In genomic region chr13:25886438-25887214, GRCh38 we compare ENCODE assay signal across 10 cellular contexts.
DNase-seq lines count a peak whose midpoint lies in the region; ATAC-seq and TF ChIP-seq lines count a peak whose summit lies in the region.
"Had no signal": no experiment of that assay in that cellular context is flagged by ENCODE, and none has a peak within 500 bp of the region (broad histone marks: within the 10 kb centered on the region; RNA-seq: fewer than 3 reads in every experiment).

No MANE protein-coding gene starts in this region.

- no peak overlapping the region for H2BK15ac ChIP-seq in IMR-90 (ENCODE audit: low read depth, low read length)

- H2BK120ac ChIP-seq in IMR-90 (ENCODE audit: low read depth, low read length) = no peak overlapping the region

- H3K18ac ChIP-seq in IMR-90 (ENCODE audit: low read depth, low read length) = no peak overlapping the region

- H3K36me3 ChIP-seq in IMR-90 (ENCODE audit: control insufficient read depth, insufficient read depth, low read length) = no peaks in the 10 kb centered on the region

- no peaks in the 10 kb centered on the region for H3K9me1 ChIP-seq in IMR-90 (ENCODE audit: insufficient read depth, low read length)

- DNase-seq in COLO829 (ENCODE audit: low spot score) (peak; percentile 65), IMR-90 (peak; percentile 44), brain pericyte (ENCODE audit: low read depth, low spot score) (peak; percentile 47), myocyte (ENCODE audit: low read depth) (peak; percentile 22), NCI-H1092 (lab: John Stamatoyannopoulos, UW) (no peak), UCSD-AML1 (lab: John Stamatoyannopoulos, UW; ENCODE audit: unreplicated experiment) (no peak), NK-92 (lab: John Stamatoyannopoulos, UW; ENCODE audit: unreplicated experiment) (no peak)
- DNase-seq: activated CD8-positive, alpha-beta memory T cell treated with anti-CD3 and anti-CD28 coated beads, Interleukin-2, amount 50 U/mL, for 4 hours; dorsolateral prefrontal cortex; SK-N-SH had no signal

- peak; percentile 57 for ATAC-seq in IMR-90 (ENCODE audit: low read depth)

- dilution Hi-C loops in IMR-90 (cut with HindIII; ENCODE audit: low sequenced_read_pairs, unreplicated experiment) = no loop called here

- TF ChIP-seq RAD21 in IMR-90 (IDR thresholded peaks at IDR 0.05; ENCODE audit: low read length) = no peak

- H3K79me1 ChIP-seq in IMR-90 (ENCODE audit: low read depth in 1 of 2, low read length in 2 of 2) = no peaks in the 10 kb centered on the region

- no peak overlapping the region for H4K5ac ChIP-seq in IMR-90 (ENCODE audit: low read depth, low read length)

- H2AK5ac ChIP-seq in IMR-90 (ENCODE audit: low read depth, low read length) = no peak overlapping the region

- TF ChIP-seq CTCF in IMR-90 (conservative IDR thresholded peaks at IDR 0.05; ENCODE audit: low read depth, low read length) = no peak

- no peak overlapping the region for H2AFZ ChIP-seq in IMR-90 (replicated peaks; ENCODE audit: low read length, poor library complexity)

- no peaks in the 10 kb centered on the region for H3K4me1 ChIP-seq in IMR-90 (ENCODE audit: control insufficient read depth, insufficient read depth, low read length)

- H4K8ac ChIP-seq in IMR-90 (ENCODE audit: low read depth in 2 of 2, low read length in 2 of 2) = no peak overlapping the region

- H2BK5ac ChIP-seq in IMR-90 (ENCODE audit: low read depth, low read length, poor library complexity, severe bottlenecking) = no peak overlapping the region

- no peak overlapping the region for H3K27ac ChIP-seq in IMR-90 (ENCODE audit: insufficient read depth, low read length)
- H3K27ac ChIP-seq: dorsolateral prefrontal cortex had no signal

- H3K4me3 ChIP-seq in IMR-90 (ENCODE audit: insufficient read depth, low read depth, low read length) = no peak overlapping the region
- H3K4me3 ChIP-seq: dorsolateral prefrontal cortex had no signal

- no peak overlapping the region for H3K23ac ChIP-seq in IMR-90 (ENCODE audit: low read depth, low read length)

- 62% methylated on average over 3 of the region's 14 CpGs; no CpG with 5 or more reads in 1 of the 2 experiments for WGBS in IMR-90 (ENCODE audit: extremely low coverage in 2 of 2, insufficient read length in 1 of 2), 2 experiments

- no peaks in the 10 kb centered on the region for H3K27me3 ChIP-seq in IMR-90 (ENCODE audit: control insufficient read depth, insufficient read depth, low read length)

- no peaks in the 10 kb centered on the region for H4K20me1 ChIP-seq in IMR-90 (ENCODE audit: insufficient read depth, low read length)

- no TSS peak for BruUV-seq in IMR-90 (replicated peaks; lab: Mats Ljungman, UMichigan)

- POLR2A ChIA-PET in IMR-90 (lab: Charles Lee; ENCODE audit: unreplicated experiment) = no interaction called here

- no peak overlapping the region for H3K4me2 ChIP-seq in IMR-90 (ENCODE audit: low read depth, low read length)
- H3K4me2 ChIP-seq: SK-N-SH had no signal

- intact Hi-C loops in IMR-90 (cut with micrococcal nuclease) = no loop called here

- CTCF ChIA-PET in IMR-90 (lab: Yijun Ruan, JAX) = no interaction called here

- no peak overlapping the region for H2BK20ac ChIP-seq in IMR-90 (ENCODE audit: low read depth, low read length)

- H3K4ac ChIP-seq in IMR-90 (ENCODE audit: low read depth, low read length) = no peak overlapping the region

- H3K9me3 ChIP-seq in IMR-90 (ENCODE audit: control insufficient read depth, insufficient read depth, low read length) = no peaks in the 10 kb centered on the region; the same call in 1 of the 2 replicates
- H3K9me3 ChIP-seq: SK-N-SH had no signal

- H3K14ac ChIP-seq in IMR-90 (replicated peaks; ENCODE audit: low read depth, low read length) = no peak overlapping the region

- TF ChIP-seq POLR2A in IMR-90 (IDR thresholded peaks at IDR 0.05; ENCODE audit: low read depth, low read length) = no peak

- in situ Hi-C loops in IMR-90 (cut with MboI; ENCODE audit: low sequenced_read_pairs) = no loop called here

- H3K9ac ChIP-seq in IMR-90 (ENCODE audit: low read depth, low read length) = no peak overlapping the region
- H3K9ac ChIP-seq: SK-N-SH had no signal

- no peak overlapping the region for H3K56ac ChIP-seq in IMR-90 (ENCODE audit: extremely low read depth, insufficient read depth, low read length)

- no peak overlapping the region for H4K91ac ChIP-seq in IMR-90 (ENCODE audit: insufficient read depth, low read depth, low read length)

- H2AK9ac ChIP-seq in IMR-90 (replicated peaks; ENCODE audit: low read depth, low read length, poor library complexity) = no peak overlapping the region

TF ChIP-seq in IMR-90, 13 proteins besides CTCF, POLR2A, EP300 and RAD21:
- TF ChIP-seq ELK1 (IDR thresholded peaks at IDR 0.05; ENCODE audit: borderline replicate concordance, low read depth, low read length) = no peak
- TF ChIP-seq CHD1 (IDR thresholded peaks at IDR 0.05; ENCODE audit: low read depth, low read length) = no peak
- TF ChIP-seq RFX5 (IDR thresholded peaks at IDR 0.05; ENCODE audit: low read depth, low read length) = no peak
- no peak for TF ChIP-seq BHLHE40 (IDR thresholded peaks at IDR 0.05; ENCODE audit: low read depth, low read length)
- TF ChIP-seq USF2 (IDR thresholded peaks at IDR 0.05; ENCODE audit: low read depth, low read length) = no peak
- TF ChIP-seq FOS (IDR thresholded peaks at IDR 0.05; ENCODE audit: low read depth, low read length) = 0 out of 2 replicates have a peak, but pooled peaks have one; percentile 10

Comparison
In these comparisons a context has a peak if more than half of its experiments do, and no peak if none do; other contexts are left out.
1. DNase-seq: peak in COLO829 (single experiment), IMR-90 (single experiment), brain pericyte (single experiment) and myocyte (single experiment); none in NCI-H1092 (single experiment), UCSD-AML1 (single experiment) and NK-92 (single experiment).